ENCODE assay signal across 1 cellular context in the genomic region with DNA sequence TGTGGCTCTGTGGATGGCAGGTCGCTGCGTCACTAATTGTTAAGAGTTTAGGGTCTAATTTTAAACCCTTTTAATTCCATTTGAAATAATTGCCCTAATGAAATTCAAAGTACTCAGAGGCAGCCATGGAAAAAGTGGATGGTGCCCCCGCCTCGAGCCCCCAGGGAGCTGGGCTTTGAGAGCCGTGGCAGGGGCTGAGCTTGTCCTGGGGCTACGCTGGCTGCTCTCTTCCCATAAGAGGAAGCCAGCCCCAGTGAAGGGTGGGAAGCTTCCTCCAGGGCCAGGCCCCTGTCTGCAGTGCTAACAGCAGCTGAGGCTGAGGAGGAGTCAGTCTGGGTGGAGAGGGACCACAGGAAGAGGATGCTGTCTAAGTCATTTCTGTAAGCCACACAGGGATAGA.
TF ChIP-seq lines count a peak whose summit lies in the region.

No MANE protein-coding gene starts in this region.

TF ChIP-seq in WTC11, 78 proteins besides CTCF, POLR2A, EP300 and RAD21 (continued from another document):
- TF ChIP-seq, protein P1, sequence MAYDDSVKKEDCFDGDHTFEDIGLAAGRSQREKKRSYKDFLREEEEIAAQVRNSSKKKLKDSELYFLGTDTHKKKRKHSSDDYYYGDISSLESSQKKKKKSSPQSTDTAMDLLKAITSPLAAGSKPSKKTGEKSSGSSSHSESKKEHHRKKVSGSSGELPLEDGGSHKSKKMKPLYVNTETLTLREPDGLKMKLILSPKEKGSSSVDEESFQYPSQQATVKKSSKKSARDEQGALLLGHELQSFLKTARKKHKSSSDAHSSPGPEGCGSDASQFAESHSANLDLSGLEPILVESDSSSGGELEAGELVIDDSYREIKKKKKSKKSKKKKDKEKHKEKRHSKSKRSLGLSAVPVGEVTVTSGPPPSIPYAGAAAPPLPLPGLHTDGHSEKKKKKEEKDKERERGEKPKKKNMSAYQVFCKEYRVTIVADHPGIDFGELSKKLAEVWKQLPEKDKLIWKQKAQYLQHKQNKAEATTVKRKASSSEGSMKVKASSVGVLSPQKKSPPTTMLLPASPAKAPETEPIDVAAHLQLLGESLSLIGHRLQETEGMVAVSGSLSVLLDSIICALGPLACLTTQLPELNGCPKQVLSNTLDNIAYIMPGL (CRISPR knock-in tag; IDR thresholded peaks at IDR 0.05) = no peak
- TF ChIP-seq, protein P2, sequence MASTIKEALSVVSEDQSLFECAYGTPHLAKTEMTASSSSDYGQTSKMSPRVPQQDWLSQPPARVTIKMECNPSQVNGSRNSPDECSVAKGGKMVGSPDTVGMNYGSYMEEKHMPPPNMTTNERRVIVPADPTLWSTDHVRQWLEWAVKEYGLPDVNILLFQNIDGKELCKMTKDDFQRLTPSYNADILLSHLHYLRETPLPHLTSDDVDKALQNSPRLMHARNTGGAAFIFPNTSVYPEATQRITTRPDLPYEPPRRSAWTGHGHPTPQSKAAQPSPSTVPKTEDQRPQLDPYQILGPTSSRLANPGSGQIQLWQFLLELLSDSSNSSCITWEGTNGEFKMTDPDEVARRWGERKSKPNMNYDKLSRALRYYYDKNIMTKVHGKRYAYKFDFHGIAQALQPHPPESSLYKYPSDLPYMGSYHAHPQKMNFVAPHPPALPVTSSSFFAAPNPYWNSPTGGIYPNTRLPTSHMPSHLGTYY (CRISPR knock-in tag; IDR thresholded peaks at IDR 0.05) = no peak
- TF ChIP-seq, protein P3, sequence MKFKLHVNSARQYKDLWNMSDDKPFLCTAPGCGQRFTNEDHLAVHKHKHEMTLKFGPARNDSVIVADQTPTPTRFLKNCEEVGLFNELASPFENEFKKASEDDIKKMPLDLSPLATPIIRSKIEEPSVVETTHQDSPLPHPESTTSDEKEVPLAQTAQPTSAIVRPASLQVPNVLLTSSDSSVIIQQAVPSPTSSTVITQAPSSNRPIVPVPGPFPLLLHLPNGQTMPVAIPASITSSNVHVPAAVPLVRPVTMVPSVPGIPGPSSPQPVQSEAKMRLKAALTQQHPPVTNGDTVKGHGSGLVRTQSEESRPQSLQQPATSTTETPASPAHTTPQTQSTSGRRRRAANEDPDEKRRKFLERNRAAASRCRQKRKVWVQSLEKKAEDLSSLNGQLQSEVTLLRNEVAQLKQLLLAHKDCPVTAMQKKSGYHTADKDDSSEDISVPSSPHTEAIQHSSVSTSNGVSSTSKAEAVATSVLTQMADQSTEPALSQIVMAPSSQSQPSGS (CRISPR knock-in tag; IDR thresholded peaks at IDR 0.05; ENCODE audit: borderline replicate concordance, low read depth) = no peak
- TF ChIP-seq ZNF232 (CRISPR knock-in tag; IDR thresholded peaks at IDR 0.05) = no peak
- TF ChIP-seq ESRRA (CRISPR knock-in tag; IDR thresholded peaks at IDR 0.05; ENCODE audit: borderline replicate concordance) = no peak
